20 cellular contexts compared by ENCODE assay signal in genomic region chr13:112204881-112205327, GRCh38.
DNase-seq lines count a peak whose midpoint lies in the region; ATAC-seq, FAIRE-seq and TF ChIP-seq lines count a peak whose summit lies in the region.
"Had no signal": no experiment of that assay in that cellular context is flagged by ENCODE, and none has a peak within 500 bp of the region (broad histone marks: within the 10 kb centered on the region; RNA-seq: fewer than 3 reads in every experiment).

No MANE protein-coding gene starts in this region.

- H4K20me1 ChIP-seq in smooth muscle cell (ENCODE audit: low read depth): no peaks in the 10 kb centered on the region

- no peak for FAIRE-seq in RCC 7860 (lab: Jason Lieb, UNC)
- FAIRE-seq: GM12891, islet of Langerhans had no signal

- H3K4me1 Mint-ChIP-seq in activated naive CD8-positive, alpha-beta T cell treated with anti-CD3 and anti-CD28 coated beads for 36 hours: peaks cover 13% of the 10 kb centered on the region
- no peaks in the 10 kb centered on the region for H3K4me1 Mint-ChIP-seq in activated naive CD8-positive, alpha-beta T cell treated with anti-CD3 and anti-CD28 coated beads, Interleukin-2, amount 50 U/mL, for 24 hours

- H3K27me3 ChIP-seq in smooth muscle cell (ENCODE audit: low read depth): peaks cover 66% of the 10 kb centered on the region
- H3K27me3 ChIP-seq: brain microvascular endothelial cell had no signal

- H3K4me2 ChIP-seq in smooth muscle cell: peak overlapping the region; percentile 58
- H3K4me2 ChIP-seq: PC-9 had no signal

- H3K27me3 Mint-ChIP-seq in activated naive CD8-positive, alpha-beta T cell treated with anti-CD3 and anti-CD28 coated beads for 36 hours: peaks cover 58% of the 10 kb centered on the region
- peaks cover 38% of the 10 kb centered on the region for H3K27me3 Mint-ChIP-seq in activated naive CD8-positive, alpha-beta T cell treated with anti-CD3 and anti-CD28 coated beads, Interleukin-2, amount 50 U/mL, for 24 hours

- H3K4me3 ChIP-seq in coronary artery (peak overlapping the region; percentile 40), smooth muscle cell (no peak overlapping the region)
- H3K4me3 ChIP-seq: PC-9, thyroid gland had no signal

- TF ChIP-seq CTCF in coronary artery (IDR thresholded peaks at IDR 0.05) (no peak), smooth muscle cell (IDR thresholded peaks at IDR 0.05; ENCODE audit: borderline replicate concordance, insufficient read depth, poor library complexity, severe bottlenecking) (no peak)

- no peaks in the 10 kb centered on the region for H3K9me3 Mint-ChIP-seq in activated naive CD8-positive, alpha-beta T cell treated with anti-CD3 and anti-CD28 coated beads for 36 hours
- no peaks in the 10 kb centered on the region for H3K9me3 Mint-ChIP-seq in activated naive CD8-positive, alpha-beta T cell treated with anti-CD3 and anti-CD28 coated beads, Interleukin-2, amount 50 U/mL, for 24 hours
- H3K9me3 Mint-ChIP-seq: CD8-positive, alpha-beta T cell had no signal

- H3F3A ChIP-seq in smooth muscle cell (ENCODE audit: low read depth): no peaks in the 10 kb centered on the region

- ATAC-seq in activated naive CD8-positive, alpha-beta T cell treated with anti-CD3 and anti-CD28 coated beads, Interleukin-2, amount 50 U/mL, for 24 hours: no peak
- ATAC-seq in GM19395 (IDR thresholded peaks at IDR 0.05; ENCODE audit: unreplicated experiment): no peak
- ATAC-seq: CD8-positive, alpha-beta T cell had no signal

- no peak overlapping the region for H3K27ac Mint-ChIP-seq in activated naive CD8-positive, alpha-beta T cell treated with anti-CD3 and anti-CD28 coated beads for 36 hours
- no peak overlapping the region for H3K27ac Mint-ChIP-seq in activated naive CD8-positive, alpha-beta T cell treated with anti-CD3 and anti-CD28 coated beads, Interleukin-2, amount 50 U/mL, for 24 hours
- H3K27ac Mint-ChIP-seq: CD8-positive, alpha-beta T cell had no signal

- peak overlapping the region; percentile 16 for H3K4me3 Mint-ChIP-seq in activated naive CD8-positive, alpha-beta T cell treated with anti-CD3 and anti-CD28 coated beads for 36 hours
- H3K4me3 Mint-ChIP-seq in activated naive CD8-positive, alpha-beta T cell treated with anti-CD3 and anti-CD28 coated beads, Interleukin-2, amount 50 U/mL, for 24 hours: no peak overlapping the region
- H3K4me3 Mint-ChIP-seq: CD8-positive, alpha-beta T cell had no signal

- no peak overlapping the region for H2AFZ ChIP-seq in smooth muscle cell (ENCODE audit: low read depth)
- H2AFZ ChIP-seq: PC-9 had no signal

- no peaks in the 10 kb centered on the region for H3K79me2 ChIP-seq in smooth muscle cell (ENCODE audit: low read depth)

- H3K9ac ChIP-seq in smooth muscle cell (ENCODE audit: low read depth): no peak overlapping the region

- H3K36me3 ChIP-seq in smooth muscle cell (ENCODE audit: low read depth): no peaks in the 10 kb centered on the region
- H3K36me3 ChIP-seq: brain microvascular endothelial cell, thyroid gland had no signal

- 7% methylated on average over 16 of the region's 16 CpGs for WGBS in smooth muscle cell (ENCODE audit: low lambda C conversion rate)

- H3K4me1 ChIP-seq in smooth muscle cell (ENCODE audit: low read depth): peaks cover 30% of the 10 kb centered on the region
- H3K4me1 ChIP-seq: thyroid gland had no signal

- no peaks in the 10 kb centered on the region for H3K9me3 ChIP-seq in smooth muscle cell (replicated peaks; ENCODE audit: low read depth)
- H3K9me3 ChIP-seq: thyroid gland had no signal

- H3K27ac ChIP-seq in coronary artery: no peak overlapping the region
- H3K27ac ChIP-seq in smooth muscle cell (ENCODE audit: low read depth): no peak overlapping the region
- H3K27ac ChIP-seq: brain microvascular endothelial cell, PC-9, thyroid gland had no signal

- no peaks in the 10 kb centered on the region for H3K36me3 Mint-ChIP-seq in activated naive CD8-positive, alpha-beta T cell treated with anti-CD3 and anti-CD28 coated beads for 36 hours
- no peaks in the 10 kb centered on the region for H3K36me3 Mint-ChIP-seq in activated naive CD8-positive, alpha-beta T cell treated with anti-CD3 and anti-CD28 coated beads, Interleukin-2, amount 50 U/mL, for 24 hours (ENCODE audit: low read depth)
- H3K36me3 Mint-ChIP-seq: CD8-positive, alpha-beta T cell had no signal

- no peak for DNase-seq in activated naive CD8-positive, alpha-beta T cell treated with anti-CD3 and anti-CD28 coated beads for 36 hours
- no peak for DNase-seq in activated naive CD8-positive, alpha-beta T cell treated with anti-CD3 and anti-CD28 coated beads, Interleukin-2, amount 50 U/mL, for 24 hours
- peak; percentile 46 for DNase-seq in coronary artery (ENCODE audit: low spot score)
- DNase-seq in left kidney (ENCODE audit: low read depth, low spot score): peak; percentile 42
- DNase-seq in smooth muscle cell (lab: John Stamatoyannopoulos, UW; ENCODE audit: unreplicated experiment): no peak
- DNase-seq in germinal center (ENCODE audit: low spot score): no peak
- DNase-seq in RCC 7860 (ENCODE audit: low spot score): no peak
- DNase-seq: ACHN; brain microvascular endothelial cell; CD8-positive, alpha-beta T cell; EL; NCI-H187 treated with DMSO at 0.1 percent for 48 hours; NCI-H510A treated with DMSO at 0.1 percent for 48 hours; PC-9; stimulated activated CD4-positive, alpha-beta T cell treated with anti-CD3 and anti-CD28 coated beads, Interleukin-2, amount 100 ng/mL, for 24 hours; SW 1271 had no signal

Comparison
In these comparisons a context has a peak if more than half of its experiments do, and no peak if none do; other contexts are left out.
1. DNase-seq: peak in coronary artery (single experiment) and left kidney (single experiment); none in activated naive CD8-positive, alpha-beta T cell treated with anti-CD3 and anti-CD28 coated beads for 36 hours (single experiment), activated naive CD8-positive, alpha-beta T cell treated with anti-CD3 and anti-CD28 coated beads, Interleukin-2, amount 50 U/mL, for 24 hours (single experiment), smooth muscle cell (single experiment), germinal center (single experiment) and RCC 7860 (single experiment).